19 cellular contexts compared by ENCODE assay signal in the genomic region with DNA sequence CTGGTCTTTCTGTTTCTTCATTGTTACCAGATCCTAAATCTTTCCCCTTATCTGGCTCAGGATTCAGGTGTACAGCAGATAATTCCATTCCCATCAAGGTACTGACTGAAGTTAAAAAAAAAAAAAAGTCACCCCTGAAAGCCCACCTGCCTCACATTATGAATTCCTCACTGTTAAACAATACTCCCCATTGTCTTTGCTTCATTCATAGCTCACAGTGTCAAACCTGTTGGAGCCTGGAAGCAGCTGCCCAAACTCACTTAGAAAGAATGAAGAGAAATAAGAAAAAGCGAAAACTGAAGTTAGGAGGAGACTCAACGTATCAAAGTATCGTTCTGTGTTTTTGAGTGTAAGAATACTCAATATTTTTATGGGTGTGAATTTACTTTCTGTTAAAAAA. TPM values are rescaled to one million over a fixed set of nuclear protein-coding genes. Genes with fewer than 3 reads are reported as not detected.
A peak's percentile ranks its signal among the peaks of the same experiment; 100 is the strongest.
DNase-seq lines count a peak whose midpoint lies in the region; ATAC-seq and TF ChIP-seq lines count a peak whose summit lies in the region.
"Had no signal": no experiment of that assay in that cellular context is flagged by ENCODE, and none has a peak within 500 bp of the region (broad histone marks: within the 10 kb centered on the region; RNA-seq: fewer than 3 reads in every experiment).

No MANE protein-coding gene starts in this region.

- POLR2A ChIA-PET in WTC11 (lab: Charles Lee), result no interaction called here

- H3K4me3 Mint-ChIP-seq in natural killer cell (peak overlapping the region; percentile 47), WTC11 (peak overlapping the region; percentile 7; the same call in 1 of the 2 replicates), neural crest cell (peak overlapping the region; percentile 22)
- H3K4me3 Mint-ChIP-seq in natural killer cell treated with Interleukin-12 subunit alpha and Interleukin-12 subunit beta and Interleukin-15 and Interleukin-18, amount 100 ng/mL, for 72 hours, result no peak overlapping the region
- H3K4me3 Mint-ChIP-seq: HFFc6 had no signal

- no peaks in the 10 kb centered on the region for H3K9me3 Mint-ChIP-seq in natural killer cell
- no peaks in the 10 kb centered on the region for H3K9me3 Mint-ChIP-seq in natural killer cell treated with Interleukin-12 subunit alpha and Interleukin-12 subunit beta and Interleukin-15 and Interleukin-18, amount 100 ng/mL, for 72 hours
- H3K9me3 Mint-ChIP-seq in WTC11, result no peaks in the 10 kb centered on the region
- H3K9me3 Mint-ChIP-seq in neural crest cell, result no peaks in the 10 kb centered on the region
- H3K9me3 Mint-ChIP-seq: CD4-positive, alpha-beta memory T cell; HFFc6 had no signal

- CTCF ChIA-PET in WTC11 (lab: Charles Lee), result interaction anchor here (0.9 to 2.2 kb wide), 5 partner anchors 31 to 124 kb away, joined by 3 to 6 read pairs (median 4); a partner anchor contains a TSS

- H3K36me3 Mint-ChIP-seq in natural killer cell, result no peaks in the 10 kb centered on the region
- no peaks in the 10 kb centered on the region for H3K36me3 Mint-ChIP-seq in natural killer cell treated with Interleukin-12 subunit alpha and Interleukin-12 subunit beta and Interleukin-15 and Interleukin-18, amount 100 ng/mL, for 72 hours
- no peaks in the 10 kb centered on the region for H3K36me3 Mint-ChIP-seq in WTC11
- no peaks in the 10 kb centered on the region for H3K36me3 Mint-ChIP-seq in neural crest cell (ENCODE audit: low read depth)

- TF ChIP-seq CTCF in natural killer cell (IDR thresholded peaks at IDR 0.05), result no peak
- TF ChIP-seq CTCF in WTC11 (IDR thresholded peaks at IDR 0.05), result no peak
- no peak for TF ChIP-seq CTCF in neural crest cell (conservative IDR thresholded peaks at IDR 0.05)

- H3K27me3 Mint-ChIP-seq in natural killer cell (ENCODE audit: low read depth in 2 of 2), result no peaks in the 10 kb centered on the region
- H3K27me3 Mint-ChIP-seq in natural killer cell treated with Interleukin-12 subunit alpha and Interleukin-12 subunit beta and Interleukin-15 and Interleukin-18, amount 100 ng/mL, for 72 hours, result peaks cover 0 to 2% of the 10 kb centered on the region in 2 donors
- peaks cover 24% of the 10 kb centered on the region for H3K27me3 Mint-ChIP-seq in WTC11 (ENCODE audit: low read depth)
- peaks cover 31% of the 10 kb centered on the region for H3K27me3 Mint-ChIP-seq in neural crest cell (ENCODE audit: low read depth)

- no peak for ATAC-seq in natural killer cell
- no peak for ATAC-seq in natural killer cell treated with Interleukin-12 subunit alpha and Interleukin-12 subunit beta and Interleukin-15 and Interleukin-18, amount 100 ng/mL, for 72 hours
- no peak for ATAC-seq in WTC11
- no peak for ATAC-seq in GM18517 (IDR thresholded peaks at IDR 0.05; ENCODE audit: unreplicated experiment)
- no peak for ATAC-seq in left lobe of liver
- ATAC-seq: A549, SK-N-SH treated with all-trans-retinoic acid at 6 μM for 48 hours had no signal

- intact Hi-C loops in natural killer cell (cut with micrococcal nuclease), result loop anchor here (2.0 kb wide), 1 partner anchor 16 kb away; no protein-coding TSS in a partner anchor

- DNase-seq in natural killer cell (no peak), WTC11 (ENCODE audit: low spot score) (no peak), neural crest cell (ENCODE audit: low read depth, low spot score) (no peak), hippocampal formation (lab: John Stamatoyannopoulos, UW) (no peak), left lobe of liver (ENCODE audit: low spot score) (no peak)
- no peak for DNase-seq in natural killer cell treated with Interleukin-12 subunit alpha and Interleukin-12 subunit beta and Interleukin-15 and Interleukin-18, amount 100 ng/mL, for 72 hours (ENCODE audit: low spot score)
- DNase-seq: EL, HFFc6, KBM-7, NCI-H1436, NCI-H2029 treated with DMSO at 0.1 percent for 48 hours, NCI-H446 treated with DMSO at 0.1 percent for 48 hours, RPMI8226, SHP77 treated with DMSO at 0.1 percent for 48 hours had no signal

- peak overlapping the region in 1 of 2 donors; percentile 80 for H3K27ac Mint-ChIP-seq in natural killer cell
- no peak overlapping the region for H3K27ac Mint-ChIP-seq in natural killer cell treated with Interleukin-12 subunit alpha and Interleukin-12 subunit beta and Interleukin-15 and Interleukin-18, amount 100 ng/mL, for 72 hours
- no peak overlapping the region for H3K27ac Mint-ChIP-seq in WTC11
- H3K27ac Mint-ChIP-seq in neural crest cell (ENCODE audit: unreplicated experiment), result no peak overlapping the region
- H3K27ac Mint-ChIP-seq: HFFc6 had no signal

- H3K4me1 Mint-ChIP-seq in natural killer cell, result peaks cover 16 to 25% of the 10 kb centered on the region in 2 donors
- H3K4me1 Mint-ChIP-seq in natural killer cell treated with Interleukin-12 subunit alpha and Interleukin-12 subunit beta and Interleukin-15 and Interleukin-18, amount 100 ng/mL, for 72 hours (ENCODE audit: low read depth in 2 of 2), result peaks cover 19 to 21% of the 10 kb centered on the region in 2 donors
- H3K4me1 Mint-ChIP-seq in WTC11, result peaks cover 56% of the 10 kb centered on the region
- peaks cover 24% of the 10 kb centered on the region for H3K4me1 Mint-ChIP-seq in neural crest cell

TF ChIP-seq in WTC11, 78 proteins besides CTCF, POLR2A, EP300 and RAD21:
- TF ChIP-seq, protein P1, sequence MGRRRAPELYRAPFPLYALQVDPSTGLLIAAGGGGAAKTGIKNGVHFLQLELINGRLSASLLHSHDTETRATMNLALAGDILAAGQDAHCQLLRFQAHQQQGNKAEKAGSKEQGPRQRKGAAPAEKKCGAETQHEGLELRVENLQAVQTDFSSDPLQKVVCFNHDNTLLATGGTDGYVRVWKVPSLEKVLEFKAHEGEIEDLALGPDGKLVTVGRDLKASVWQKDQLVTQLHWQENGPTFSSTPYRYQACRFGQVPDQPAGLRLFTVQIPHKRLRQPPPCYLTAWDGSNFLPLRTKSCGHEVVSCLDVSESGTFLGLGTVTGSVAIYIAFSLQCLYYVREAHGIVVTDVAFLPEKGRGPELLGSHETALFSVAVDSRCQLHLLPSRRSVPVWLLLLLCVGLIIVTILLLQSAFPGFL (CRISPR knock-in tag; IDR thresholded peaks at IDR 0.05; ENCODE audit: borderline replicate concordance), result no peak
- TF ChIP-seq RORB (CRISPR knock-in tag; IDR thresholded peaks at IDR 0.05), result no peak
- TF ChIP-seq SP1 (CRISPR knock-in tag; conservative IDR thresholded peaks at IDR 0.05), result no peak
- TF ChIP-seq, protein P2, sequence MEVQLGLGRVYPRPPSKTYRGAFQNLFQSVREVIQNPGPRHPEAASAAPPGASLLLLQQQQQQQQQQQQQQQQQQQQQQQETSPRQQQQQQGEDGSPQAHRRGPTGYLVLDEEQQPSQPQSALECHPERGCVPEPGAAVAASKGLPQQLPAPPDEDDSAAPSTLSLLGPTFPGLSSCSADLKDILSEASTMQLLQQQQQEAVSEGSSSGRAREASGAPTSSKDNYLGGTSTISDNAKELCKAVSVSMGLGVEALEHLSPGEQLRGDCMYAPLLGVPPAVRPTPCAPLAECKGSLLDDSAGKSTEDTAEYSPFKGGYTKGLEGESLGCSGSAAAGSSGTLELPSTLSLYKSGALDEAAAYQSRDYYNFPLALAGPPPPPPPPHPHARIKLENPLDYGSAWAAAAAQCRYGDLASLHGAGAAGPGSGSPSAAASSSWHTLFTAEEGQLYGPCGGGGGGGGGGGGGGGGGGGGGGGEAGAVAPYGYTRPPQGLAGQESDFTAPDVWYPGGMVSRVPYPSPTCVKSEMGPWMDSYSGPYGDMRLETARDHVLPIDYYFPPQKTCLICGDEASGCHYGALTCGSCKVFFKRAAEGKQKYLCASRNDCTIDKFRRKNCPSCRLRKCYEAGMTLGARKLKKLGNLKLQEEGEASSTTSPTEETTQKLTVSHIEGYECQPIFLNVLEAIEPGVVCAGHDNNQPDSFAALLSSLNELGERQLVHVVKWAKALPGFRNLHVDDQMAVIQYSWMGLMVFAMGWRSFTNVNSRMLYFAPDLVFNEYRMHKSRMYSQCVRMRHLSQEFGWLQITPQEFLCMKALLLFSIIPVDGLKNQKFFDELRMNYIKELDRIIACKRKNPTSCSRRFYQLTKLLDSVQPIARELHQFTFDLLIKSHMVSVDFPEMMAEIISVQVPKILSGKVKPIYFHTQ (CRISPR knock-in tag; IDR thresholded peaks at IDR 0.05), result no peak
- no peak for TF ChIP-seq ZNF138 (CRISPR knock-in tag; conservative IDR thresholded peaks at IDR 0.05)
- TF ChIP-seq, protein P3, sequence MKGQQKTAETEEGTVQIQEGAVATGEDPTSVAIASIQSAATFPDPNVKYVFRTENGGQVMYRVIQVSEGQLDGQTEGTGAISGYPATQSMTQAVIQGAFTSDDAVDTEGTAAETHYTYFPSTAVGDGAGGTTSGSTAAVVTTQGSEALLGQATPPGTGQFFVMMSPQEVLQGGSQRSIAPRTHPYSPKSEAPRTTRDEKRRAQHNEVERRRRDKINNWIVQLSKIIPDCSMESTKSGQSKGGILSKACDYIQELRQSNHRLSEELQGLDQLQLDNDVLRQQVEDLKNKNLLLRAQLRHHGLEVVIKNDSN (CRISPR knock-in tag; IDR thresholded peaks at IDR 0.05), result no peak
- TF ChIP-seq, protein P4, sequence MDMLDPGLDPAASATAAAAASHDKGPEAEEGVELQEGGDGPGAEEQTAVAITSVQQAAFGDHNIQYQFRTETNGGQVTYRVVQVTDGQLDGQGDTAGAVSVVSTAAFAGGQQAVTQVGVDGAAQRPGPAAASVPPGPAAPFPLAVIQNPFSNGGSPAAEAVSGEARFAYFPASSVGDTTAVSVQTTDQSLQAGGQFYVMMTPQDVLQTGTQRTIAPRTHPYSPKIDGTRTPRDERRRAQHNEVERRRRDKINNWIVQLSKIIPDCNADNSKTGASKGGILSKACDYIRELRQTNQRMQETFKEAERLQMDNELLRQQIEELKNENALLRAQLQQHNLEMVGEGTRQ (CRISPR knock-in tag; IDR thresholded peaks at IDR 0.05), result no peak

RNA-seq across cellular contexts. Expression of a gene that starts 1.8 kb away (rescaled TPM):
- total RNA-seq in natural killer cell, result 10 to 100 TPM in 2 of 3 donors, 1 to 10 TPM in 1; 8.4 to 16.1 (median 13.0) TPM
- total RNA-seq in natural killer cell treated with Interleukin-12 subunit alpha and Interleukin-12 subunit beta and Interleukin-15 and Interleukin-18, amount 100 ng/mL, for 72 hours, result 10 to 100 TPM; 11.5 to 14.9 TPM
- 9.6 to 11.2 TPM (median 10.6 TPM) in 3 replicates for total RNA-seq in WTC11 (2021)
- total RNA-seq in neural crest cell, result 9.1 and 10.1 TPM in 2 replicates
- total RNA-seq in left lobe of liver, result 9.0 TPM

RNA-seq across cellular contexts. Expression of a gene that starts 54.9 kb away (rescaled TPM):
- total RNA-seq in natural killer cell (not detected), WTC11 (2021) (0.02 to 0.05 TPM (median 0.05 TPM) in 3 replicates), neural crest cell (not detected in 2 replicates), left lobe of liver (0.15 TPM)
- total RNA-seq in natural killer cell treated with Interleukin-12 subunit alpha and Interleukin-12 subunit beta and Interleukin-15 and Interleukin-18, amount 100 ng/mL, for 72 hours, result not detected
- total RNA-seq: CD4-positive, alpha-beta memory T cell; H7 had no signal
